2 cellular contexts compared by ENCODE assay signal in genomic region chr7:95398155-95398940, GRCh38.
TF ChIP-seq lines count a peak whose summit lies in the region.

No MANE protein-coding gene starts in this region.

TF ChIP-seq in Ishikawa, 13 proteins besides CTCF, POLR2A, EP300 and RAD21:
- TF ChIP-seq ZBTB7A (IDR thresholded peaks at IDR 0.05; ENCODE audit: low read depth) (no peak), NFIC (IDR thresholded peaks at IDR 0.05) (peak; percentile 77)

TF ChIP-seq in HepG2, 621 proteins besides CTCF, POLR2A, EP300 and RAD21 (continues in another document):
- TF ChIP-seq RXRB (CRISPR knock-in tag; IDR thresholded peaks at IDR 0.05; ENCODE audit: borderline replicate concordance) (no peak), NCOA2 (CRISPR knock-in tag; IDR thresholded peaks at IDR 0.05) (no peak), TFE3 (CRISPR knock-in tag; IDR thresholded peaks at IDR 0.05) (0 out of 2 replicates have a peak, but pooled peaks have one; percentile 24), HINFP (CRISPR knock-in tag; IDR thresholded peaks at IDR 0.05; ENCODE audit: low read depth) (no peak), ZNF572 (CRISPR knock-in tag; IDR thresholded peaks at IDR 0.05) (no peak), ZNF777 (CRISPR knock-in tag; IDR thresholded peaks at IDR 0.05) (no peak), MIER3 (CRISPR knock-in tag; IDR thresholded peaks at IDR 0.05; ENCODE audit: borderline replicate concordance) (no peak), ZNF510 (CRISPR knock-in tag; IDR thresholded peaks at IDR 0.05; ENCODE audit: low read depth) (no peak), NFKB2 (CRISPR knock-in tag; IDR thresholded peaks at IDR 0.05; ENCODE audit: borderline replicate concordance) (no peak), PITX1 (CRISPR knock-in tag; IDR thresholded peaks at IDR 0.05) (no peak), ZNF20 (CRISPR knock-in tag; IDR thresholded peaks at IDR 0.05) (no peak), ZNF121 (CRISPR knock-in tag; IDR thresholded peaks at IDR 0.05) (peak; percentile 56; the same call in 1 of the 2 replicates), FOXK2 (IDR thresholded peaks at IDR 0.05) (no peak), NFIC (IDR thresholded peaks at IDR 0.05; ENCODE audit: low read length) (peak; percentile 81), XBP1 (CRISPR knock-in tag; IDR thresholded peaks at IDR 0.05) (no peak), NFYC (CRISPR knock-in tag; IDR thresholded peaks at IDR 0.05) (no peak), NCOA5 (CRISPR knock-in tag; IDR thresholded peaks at IDR 0.05) (no peak), ZNF12 (CRISPR knock-in tag; IDR thresholded peaks at IDR 0.05) (no peak), ZNF263 (CRISPR knock-in tag; IDR thresholded peaks at IDR 0.05) (no peak), ZNF839 (CRISPR knock-in tag; IDR thresholded peaks at IDR 0.05; ENCODE audit: borderline replicate concordance) (no peak), ZNF646 (CRISPR knock-in tag; IDR thresholded peaks at IDR 0.05) (no peak), ZNF484 (CRISPR knock-in tag; IDR thresholded peaks at IDR 0.05; ENCODE audit: borderline replicate concordance, low read depth) (no peak), ZNF746 (CRISPR knock-in tag; IDR thresholded peaks at IDR 0.05) (no peak), ZNF775 (CRISPR knock-in tag; IDR thresholded peaks at IDR 0.05; ENCODE audit: borderline replicate concordance) (no peak), YEATS4 (CRISPR knock-in tag; IDR thresholded peaks at IDR 0.05; ENCODE audit: borderline replicate concordance) (no peak), ZFX (CRISPR knock-in tag; IDR thresholded peaks at IDR 0.05; ENCODE audit: low read depth) (no peak), TBX2 (CRISPR knock-in tag; IDR thresholded peaks at IDR 0.05; ENCODE audit: borderline replicate concordance) (0 out of 2 replicates have a peak, but pooled peaks have one; percentile 15), KAT8 (CRISPR knock-in tag; IDR thresholded peaks at IDR 0.05) (no peak), XRCC5 (optimal IDR thresholded peaks at IDR 0.05; ENCODE audit: low read length) (no peak), SAP130 (CRISPR knock-in tag; IDR thresholded peaks at IDR 0.05; ENCODE audit: low read depth) (peak; percentile 33; the same call in 1 of the 2 replicates), ZMYM4 (CRISPR knock-in tag; IDR thresholded peaks at IDR 0.05) (no peak), E2F1 (CRISPR knock-in tag; IDR thresholded peaks at IDR 0.05) (no peak), SAFB2 (CRISPR knock-in tag; IDR thresholded peaks at IDR 0.05; ENCODE audit: borderline replicate concordance, low read depth) (no peak), ZNF138 (CRISPR knock-in tag; IDR thresholded peaks at IDR 0.05; ENCODE audit: low read depth) (no peak), JUNB (CRISPR knock-in tag; IDR thresholded peaks at IDR 0.05; ENCODE audit: borderline replicate concordance) (no peak), MEF2D (CRISPR knock-in tag; IDR thresholded peaks at IDR 0.05) (no peak), ETS1 (CRISPR knock-in tag; IDR thresholded peaks at IDR 0.05) (no peak), RCOR2 (CRISPR knock-in tag; IDR thresholded peaks at IDR 0.05) (no peak), ATF6 (CRISPR knock-in tag; conservative IDR thresholded peaks at IDR 0.05) (no peak), ZNF354B (CRISPR knock-in tag; IDR thresholded peaks at IDR 0.05) (no peak), ELK4 (CRISPR knock-in tag; IDR thresholded peaks at IDR 0.05; ENCODE audit: borderline replicate concordance) (no peak), ZBTB39 (CRISPR knock-in tag; IDR thresholded peaks at IDR 0.05) (no peak), EZH2 (conservative IDR thresholded peaks at IDR 0.05; ENCODE audit: low read depth, low read length) (no peak), CREB1 (IDR thresholded peaks at IDR 0.05) (no peak), CREB1 (CRISPR knock-in tag; IDR thresholded peaks at IDR 0.05) (0 out of 2 replicates have a peak, but pooled peaks have one; percentile 19), ZNF691 (CRISPR knock-in tag; IDR thresholded peaks at IDR 0.05; ENCODE audit: borderline replicate concordance, low read depth) (no peak), ZSCAN25 (CRISPR knock-in tag; IDR thresholded peaks at IDR 0.05) (no peak), REL (CRISPR knock-in tag; conservative IDR thresholded peaks at IDR 0.05) (no peak), ZNF562 (CRISPR knock-in tag; IDR thresholded peaks at IDR 0.05; ENCODE audit: borderline replicate concordance) (no peak)
